In genomic region chr22:17589810-17590375, GRCh38 we compare ENCODE assay signal across 30 cellular contexts. TPM values are rescaled to one million over a fixed set of nuclear protein-coding genes. Genes with fewer than 3 reads are reported as not detected.
DNase-seq lines count a peak whose midpoint lies in the region; ATAC-seq, FAIRE-seq and TF ChIP-seq lines count a peak whose summit lies in the region.
"Had no signal": no experiment of that assay in that cellular context is flagged by ENCODE, and none has a peak within 500 bp of the region (broad histone marks: within the 10 kb centered on the region; RNA-seq: fewer than 3 reads in every experiment).

No MANE protein-coding gene starts in this region.

- intact Hi-C loops in activated naive CD4-positive, alpha-beta T cell treated with anti-CD3 and anti-CD28 coated beads for 36 hours (cut with micrococcal nuclease) = no loop called here
- intact Hi-C loops in esophagus squamous epithelium (cut with DNase I) = no loop called here

- H3K27me3 ChIP-seq in gastroesophageal sphincter (no peaks in the 10 kb centered on the region), esophagus squamous epithelium (no peaks in the 10 kb centered on the region)
- H3K27me3 ChIP-seq: body of pancreas, upper lobe of left lung had no signal

- POLR2A ChIA-PET in RWPE1 (lab: Yijun Ruan, JAX; ENCODE audit: low non-redundant PET) = no interaction called here

- no peaks in the 10 kb centered on the region for H3K4me1 Mint-ChIP-seq in activated naive CD4-positive, alpha-beta T cell treated with anti-CD3 and anti-CD28 coated beads, Interleukin-2, amount 50 U/mL, for 24 hours
- no peaks in the 10 kb centered on the region for H3K4me1 Mint-ChIP-seq in activated naive CD4-positive, alpha-beta T cell treated with anti-CD3 and anti-CD28 coated beads for 36 hours (ENCODE audit: low read depth)
- peaks cover 7 to 8% of the 10 kb centered on the region in 2 donors for H3K4me1 Mint-ChIP-seq in stimulated activated naive B cell treated with anti-CD40 and anti-IgM and Interleukin-4, amounts not matched to agents 10 μg/mL and 1 μg/mL and 100 μg/mL, for 72 hours
- H3K4me1 Mint-ChIP-seq: CD14-positive monocyte, natural killer cell had no signal

- H3K4me1 ChIP-seq in gastroesophageal sphincter (no peaks in the 10 kb centered on the region), esophagus squamous epithelium (peaks cover 0 to under 1% (median 0%) of the 10 kb centered on the region in 3 donors)
- H3K4me1 ChIP-seq: body of pancreas, upper lobe of left lung had no signal

- no peak for TF ChIP-seq CTCF in RWPE1 (conservative IDR thresholded peaks at IDR 0.05; ENCODE audit: low read depth)
- no peak for TF ChIP-seq CTCF in gastroesophageal sphincter (IDR thresholded peaks at IDR 0.05)
- no peak for TF ChIP-seq CTCF in esophagus squamous epithelium (IDR thresholded peaks at IDR 0.05)

- 83% methylated on average over 4 of the region's 10 CpGs; no CpG with 5 or more reads in 1 of the 2 donors for WGBS in gastroesophageal sphincter (ENCODE audit: low coverage in 1 of 2), 2 donors
- WGBS in esophagus squamous epithelium, 2 donors = 85 to 87% methylated on average over 7 to 8 of the region's 10 CpGs

- H3K9me3 ChIP-seq in gastroesophageal sphincter = no peaks in the 10 kb centered on the region
- H3K9me3 ChIP-seq in esophagus squamous epithelium = no peaks in the 10 kb centered on the region
- H3K9me3 ChIP-seq: body of pancreas, mucosa of descending colon, upper lobe of left lung had no signal

- no peak for TF ChIP-seq POLR2A in gastroesophageal sphincter (IDR thresholded peaks at IDR 0.05)
- no peak for TF ChIP-seq POLR2A in esophagus squamous epithelium (IDR thresholded peaks at IDR 0.05)

- H3K36me3 ChIP-seq in gastroesophageal sphincter (peaks cover 0 to 53% of the 10 kb centered on the region in 2 donors), esophagus squamous epithelium (peaks cover 9 to 55% (median 33%) of the 10 kb centered on the region in 3 donors)

- no peak for ATAC-seq in gastroesophageal sphincter
- ATAC-seq in stimulated activated naive B cell treated with anti-CD40 and anti-IgM and Interleukin-4, amounts not matched to agents 10 μg/mL and 1 μg/mL and 100 μg/mL, for 72 hours (replicated peaks) = no peak
- no peak for ATAC-seq in HG03565 (IDR thresholded peaks at IDR 0.05; ENCODE audit: unreplicated experiment)
- ATAC-seq: body of pancreas; mucosa of descending colon; natural killer cell; stimulated activated memory B cell treated with anti-CD40 and anti-IgM and Interleukin-4, amounts not matched to agents 10 μg/mL and 1 μg/mL and 100 μg/mL, for 72 hours had no signal

- H3K27ac ChIP-seq in RWPE1 = peak overlapping the region; percentile 30
- peak overlapping the region in 3 of 4 donors; percentile 38 to 57 (median 47) for H3K27ac ChIP-seq in gastroesophageal sphincter
- H3K27ac ChIP-seq in esophagus squamous epithelium = no peak overlapping the region
- H3K27ac ChIP-seq: body of pancreas, VCaP had no signal

- peak overlapping the region; percentile 59 for H3K27ac Mint-ChIP-seq in activated naive CD4-positive, alpha-beta T cell treated with anti-CD3 and anti-CD28 coated beads, Interleukin-2, amount 50 U/mL, for 24 hours
- H3K27ac Mint-ChIP-seq in activated naive CD4-positive, alpha-beta T cell treated with anti-CD3 and anti-CD28 coated beads for 36 hours = no peak overlapping the region
- peak overlapping the region; percentile 69 for H3K27ac Mint-ChIP-seq in stimulated activated naive B cell treated with anti-CD40 and anti-IgM and Interleukin-4, amounts not matched to agents 10 μg/mL and 1 μg/mL and 100 μg/mL, for 72 hours
- H3K27ac Mint-ChIP-seq: stimulated activated memory B cell treated with anti-CD40 and anti-IgM and Interleukin-4, amounts not matched to agents 10 μg/mL and 1 μg/mL and 100 μg/mL, for 72 hours had no signal

- no peak overlapping the region for H3K4me3 Mint-ChIP-seq in activated naive CD4-positive, alpha-beta T cell treated with anti-CD3 and anti-CD28 coated beads, Interleukin-2, amount 50 U/mL, for 24 hours
- H3K4me3 Mint-ChIP-seq in activated naive CD4-positive, alpha-beta T cell treated with anti-CD3 and anti-CD28 coated beads for 36 hours = no peak overlapping the region
- H3K4me3 Mint-ChIP-seq in stimulated activated naive B cell treated with anti-CD40 and anti-IgM and Interleukin-4, amounts not matched to agents 10 μg/mL and 1 μg/mL and 100 μg/mL, for 72 hours = no peak overlapping the region
- H3K4me3 Mint-ChIP-seq: CD14-positive monocyte; natural killer cell; stimulated activated memory B cell treated with anti-CD40 and anti-IgM and Interleukin-4, amounts not matched to agents 10 μg/mL and 1 μg/mL and 100 μg/mL, for 72 hours had no signal

- H3K36me3 Mint-ChIP-seq in activated naive CD4-positive, alpha-beta T cell treated with anti-CD3 and anti-CD28 coated beads, Interleukin-2, amount 50 U/mL, for 24 hours = peaks cover 4% of the 10 kb centered on the region
- peaks cover 21% of the 10 kb centered on the region for H3K36me3 Mint-ChIP-seq in activated naive CD4-positive, alpha-beta T cell treated with anti-CD3 and anti-CD28 coated beads for 36 hours (ENCODE audit: low read depth)
- H3K36me3 Mint-ChIP-seq in stimulated activated naive B cell treated with anti-CD40 and anti-IgM and Interleukin-4, amounts not matched to agents 10 μg/mL and 1 μg/mL and 100 μg/mL, for 72 hours = peaks cover 47 to 53% of the 10 kb centered on the region in 2 donors

- CTCF ChIA-PET in activated naive CD4-positive, alpha-beta T cell treated with anti-CD3 and anti-CD28 coated beads for 36 hours (lab: Charles Lee) = no interaction called here
- CTCF ChIA-PET in RWPE1 (lab: Yijun Ruan, JAX) = interaction anchor here (1.4 kb wide), 1 partner anchor 31 kb away, joined by 4 read pairs; no protein-coding TSS in a partner anchor

- DNase-seq in activated naive CD4-positive, alpha-beta T cell treated with anti-CD3 and anti-CD28 coated beads for 36 hours = no peak
- DNase-seq in RWPE1 (ENCODE audit: low spot score) = no peak
- DNase-seq in stimulated activated naive B cell treated with anti-CD40 and anti-IgM and Interleukin-4, amounts not matched to agents 10 μg/mL and 1 μg/mL and 100 μg/mL, for 72 hours = no peak
- no peak for DNase-seq in esophagus squamous epithelium (lab: John Stamatoyannopoulos, UW)
- no peak for DNase-seq in urothelium cell line (ENCODE audit: low spot score)
- DNase-seq: activated CD4-positive, alpha-beta T cell treated with anti-CD3 and anti-CD28 coated beads for 48 hours; activated naive CD4-positive, alpha-beta T cell; activated T-cell treated with anti-CD3 and anti-CD28 coated beads for 4 hours; body of pancreas; DND-41; GF-D8; natural killer cell; NCI-H2107; NCI-H774; T1000; upper lobe of left lung had no signal

- no peak overlapping the region for H3K4me3 ChIP-seq in gastroesophageal sphincter
- no peak overlapping the region for H3K4me3 ChIP-seq in esophagus squamous epithelium
- H3K4me3 ChIP-seq: body of pancreas, lung, mucosa of descending colon, upper lobe of left lung had no signal

- TF ChIP-seq EP300 in gastroesophageal sphincter (IDR thresholded peaks at IDR 0.05) = no peak

- H3K27me3 Mint-ChIP-seq in activated naive CD4-positive, alpha-beta T cell treated with anti-CD3 and anti-CD28 coated beads, Interleukin-2, amount 50 U/mL, for 24 hours = no peaks in the 10 kb centered on the region
- no peaks in the 10 kb centered on the region for H3K27me3 Mint-ChIP-seq in activated naive CD4-positive, alpha-beta T cell treated with anti-CD3 and anti-CD28 coated beads for 36 hours (ENCODE audit: low read depth)
- no peaks in the 10 kb centered on the region for H3K27me3 Mint-ChIP-seq in stimulated activated naive B cell treated with anti-CD40 and anti-IgM and Interleukin-4, amounts not matched to agents 10 μg/mL and 1 μg/mL and 100 μg/mL, for 72 hours
- H3K27me3 Mint-ChIP-seq: stimulated activated memory B cell treated with anti-CD40 and anti-IgM and Interleukin-4, amounts not matched to agents 10 μg/mL and 1 μg/mL and 100 μg/mL, for 72 hours had no signal

- no peak for FAIRE-seq in urothelium cell line (lab: Jason Lieb, UNC)
- FAIRE-seq: D721Med, frontal cortex, H1, RCC 7860 had no signal

- H3K9me3 Mint-ChIP-seq in activated naive CD4-positive, alpha-beta T cell treated with anti-CD3 and anti-CD28 coated beads, Interleukin-2, amount 50 U/mL, for 24 hours = no peaks in the 10 kb centered on the region
- H3K9me3 Mint-ChIP-seq in activated naive CD4-positive, alpha-beta T cell treated with anti-CD3 and anti-CD28 coated beads for 36 hours = no peaks in the 10 kb centered on the region
- H3K9me3 Mint-ChIP-seq in stimulated activated naive B cell treated with anti-CD40 and anti-IgM and Interleukin-4, amounts not matched to agents 10 μg/mL and 1 μg/mL and 100 μg/mL, for 72 hours = no peaks in the 10 kb centered on the region
- H3K9me3 Mint-ChIP-seq: CD14-positive monocyte; natural killer cell; stimulated activated memory B cell treated with anti-CD40 and anti-IgM and Interleukin-4, amounts not matched to agents 10 μg/mL and 1 μg/mL and 100 μg/mL, for 72 hours had no signal

RNA-seq across cellular contexts. Expression of gene SLC25A18, which starts 26.6 kb away (rescaled TPM):
- not detected for total RNA-seq in activated naive CD4-positive, alpha-beta T cell treated with anti-CD3 and anti-CD28 coated beads for 36 hours
- 1 to 10 TPM in 3 of 4 donors, under 1 TPM in 1; 0.93 to 5.3 (median 1.5) TPM for total RNA-seq in gastroesophageal sphincter
- under 1 TPM in 2 of 4 donors, not detected in 2; 0.23 to 0.76 TPM for total RNA-seq in esophagus squamous epithelium
- total RNA-seq: dermis microvascular lymphatic vessel endothelial cell, natural killer cell, osteocyte had no signal

RNA-seq across cellular contexts. Expression of gene ATP6V1E1, which starts 38.7 kb away (rescaled TPM):
- 10 to 100 TPM; 74.5 to 75.5 TPM for total RNA-seq in activated naive CD4-positive, alpha-beta T cell treated with anti-CD3 and anti-CD28 coated beads for 36 hours
- 100 to 1,000 TPM; 146 to 252 (median 195) TPM for total RNA-seq in gastroesophageal sphincter
- 100 to 1,000 TPM in 2 of 4 donors, 10 to 100 TPM in 2; 80.9 to 123 (median 99.6) TPM for total RNA-seq in esophagus squamous epithelium

RNA-seq across cellular contexts. Expression of gene BCL2L13, which starts 48.7 kb away (rescaled TPM):
- total RNA-seq in activated naive CD4-positive, alpha-beta T cell treated with anti-CD3 and anti-CD28 coated beads for 36 hours = 10 to 100 TPM; 32.2 to 32.6 TPM
- total RNA-seq in gastroesophageal sphincter (100 to 1,000 TPM in 2 of 4 donors, 10 to 100 TPM in 2; 68.5 to 193 (median 131) TPM), esophagus squamous epithelium (10 to 100 TPM; 31.7 to 49.2 (median 43.1) TPM)

Comparison
In these comparisons a context has a peak if more than half of its experiments do, and no peak if none do; other contexts are left out.
1. H3K27ac ChIP-seq: peak in RWPE1 (single experiment) and gastroesophageal sphincter (3 of 4); none in esophagus squamous epithelium (0 of 4).